ENCODE assay signal across 20 cellular contexts in the genomic region with DNA sequence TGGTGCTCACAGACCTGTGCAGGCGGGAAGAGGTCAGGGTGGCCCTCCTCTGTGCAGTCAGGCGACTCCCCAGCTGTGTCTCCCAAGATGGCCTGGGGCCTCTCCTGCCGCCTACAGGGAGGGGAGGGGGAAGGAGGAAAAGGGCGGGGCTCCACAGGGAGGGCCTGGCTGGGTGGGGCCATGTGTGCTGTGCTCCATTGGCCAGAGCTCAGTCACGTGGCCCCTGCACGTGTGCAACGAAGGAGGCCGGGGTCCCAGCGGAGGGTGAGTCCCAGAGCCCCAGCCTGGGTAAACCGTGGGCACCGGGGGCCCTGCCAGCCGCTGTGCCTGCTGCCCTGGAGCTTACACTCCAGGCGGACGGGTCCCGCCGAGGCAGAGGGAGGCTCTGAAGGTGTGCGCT.
DNase-seq lines count a peak whose midpoint lies in the region; ATAC-seq and TF ChIP-seq lines count a peak whose summit lies in the region.
"Had no signal": no experiment of that assay in that cellular context is flagged by ENCODE, and none has a peak within 500 bp of the region (broad histone marks: within the 10 kb centered on the region; RNA-seq: fewer than 3 reads in every experiment).

No MANE protein-coding gene starts in this region.

- no peaks in the 10 kb centered on the region; the same call in 1 of the 2 replicates for H3K36me3 ChIP-seq in OCI-LY7 (ENCODE audit: insufficient read depth, low read length)
- no peaks in the 10 kb centered on the region for H3K36me3 ChIP-seq in parathyroid adenoma (ENCODE audit: control insufficient read depth, insufficient read depth, low read length)
- no peaks in the 10 kb centered on the region for H3K36me3 ChIP-seq in vagina
- H3K36me3 ChIP-seq: prostate gland, suprapubic skin had no signal

- H2AFZ ChIP-seq in OCI-LY7 (ENCODE audit: low read length) (no peak overlapping the region), parathyroid adenoma (peak overlapping the region; percentile 59)

- BruUV-seq in OCI-LY7 (replicated peaks; lab: Mats Ljungman, UMichigan), result no TSS peak

- CTCF ChIA-PET in OCI-LY7 (lab: Charles Lee; ENCODE audit: unreplicated experiment), result no interaction called here

- TF ChIP-seq POLR2A in vagina (IDR thresholded peaks at IDR 0.05), result no peak

- DNase-seq in OCI-LY7 (ENCODE audit: low spot score) (peak; percentile 27), foreskin keratinocyte (no peak), Kasumi-1 (lab: John Stamatoyannopoulos, UW) (no peak), vagina (ENCODE audit: extremely low spot score in 2 of 2) (no peak)
- DNase-seq: activated T-cell treated with anti-CD3 and anti-CD28 coated beads, Interleukin-2, amount 50 U/mL, for 4 hours; CD8-positive, alpha-beta memory T cell; GOT3; mesendoderm; NCI-H1436 treated with DMSO at 0.1 percent for 48 hours; NCI-H774; SHP77 treated with DMSO at 0.1 percent for 48 hours; stimulated activated CD4-positive, alpha-beta T cell treated with anti-CD3 and anti-CD28 coated beads, Interleukin-12 subunit alpha, Interleukin-12 subunit beta, amount 100 ng/mL, for 4 hours; stimulated activated CD8-positive, alpha-beta memory T cell treated with anti-CD3 and anti-CD28 coated beads, Interleukin-4, amount 100 ng/mL, for 48 hours had no signal

- no peaks in the 10 kb centered on the region for H4K20me1 ChIP-seq in OCI-LY7 (ENCODE audit: insufficient read depth, low read length)

- H3K27me3 ChIP-seq in foreskin keratinocyte, result no peaks in the 10 kb centered on the region
- no peaks in the 10 kb centered on the region for H3K27me3 ChIP-seq in parathyroid adenoma (ENCODE audit: control insufficient read depth, insufficient read depth, low read length)
- H3K27me3 ChIP-seq in vagina, result no peaks in the 10 kb centered on the region
- H3K27me3 ChIP-seq: body of pancreas, suprapubic skin had no signal

- no peaks in the 10 kb centered on the region for H3K79me2 ChIP-seq in OCI-LY7 (ENCODE audit: insufficient read depth, low read depth, low read length)
- no peaks in the 10 kb centered on the region for H3K79me2 ChIP-seq in parathyroid adenoma

- H3K4me2 ChIP-seq in OCI-LY7 (ENCODE audit: low read length) (no peak overlapping the region), parathyroid adenoma (ENCODE audit: low read length) (no peak overlapping the region)

- H3K4me3 ChIP-seq in GM08714 (ENCODE audit: low read length) (peak overlapping the region; percentile 45; the same call in 1 of the 2 replicates), OCI-LY7 (ENCODE audit: low read depth, low read length, poor library complexity, severe bottlenecking) (no peak overlapping the region), parathyroid adenoma (ENCODE audit: low read depth, low read length) (no peak overlapping the region), vagina (no peak overlapping the region)
- H3K4me3 ChIP-seq: body of pancreas, prostate gland, suprapubic skin had no signal

- H3K9me3 ChIP-seq in OCI-LY7 (ENCODE audit: low read length), result peaks cover 17% of the 10 kb centered on the region; the same call in 1 of the 2 replicates
- no peaks in the 10 kb centered on the region for H3K9me3 ChIP-seq in parathyroid adenoma (ENCODE audit: control insufficient read depth, low read length)
- H3K9me3 ChIP-seq in vagina, result no peaks in the 10 kb centered on the region
- H3K9me3 ChIP-seq: prostate gland had no signal

- intact Hi-C loops in OCI-LY7 (cut with micrococcal nuclease; ENCODE audit: unreplicated experiment), result no loop called here
- intact Hi-C loops in vagina (cut with DNase I), result no loop called here

- POLR2A ChIA-PET in OCI-LY7 (lab: Charles Lee), result no interaction called here

- ATAC-seq in foreskin keratinocyte (peak; percentile 71), GM21447 (IDR thresholded peaks at IDR 0.05; ENCODE audit: unreplicated experiment) (no peak), HG03159 (IDR thresholded peaks at IDR 0.05; ENCODE audit: unreplicated experiment) (no peak)
- ATAC-seq: activated T-cell treated with anti-CD3 and anti-CD28 coated beads, Interleukin-2, amount 50 U/mL, for 4 hours; body of pancreas had no signal

- TF ChIP-seq CTCF in OCI-LY7 (conservative IDR thresholded peaks at IDR 0.05; ENCODE audit: low read length) (no peak), foreskin keratinocyte (conservative IDR thresholded peaks at IDR 0.05) (no peak), parathyroid adenoma (IDR thresholded peaks at IDR 0.05) (no peak), vagina (IDR thresholded peaks at IDR 0.05) (no peak)

- H3K4me1 ChIP-seq in OCI-LY7 (ENCODE audit: insufficient read depth, low read length, poor library complexity, severe bottlenecking) (peaks cover 6% of the 10 kb centered on the region), foreskin keratinocyte (no peaks in the 10 kb centered on the region), parathyroid adenoma (no peaks in the 10 kb centered on the region), vagina (peaks cover 15% of the 10 kb centered on the region)

- H3K9ac ChIP-seq in parathyroid adenoma, result no peak overlapping the region

- H3K27ac ChIP-seq in OCI-LY7 (ENCODE audit: low read depth, low read length, poor library complexity, severe bottlenecking) (no peak overlapping the region), foreskin keratinocyte (no peak overlapping the region), parathyroid adenoma (no peak overlapping the region), vagina (no peak overlapping the region)
- H3K27ac ChIP-seq: body of pancreas, prostate gland, suprapubic skin had no signal

- H3K9me2 ChIP-seq in OCI-LY7 (ENCODE audit: insufficient read depth, low read length), result no peaks in the 10 kb centered on the region
